In the genomic region with DNA sequence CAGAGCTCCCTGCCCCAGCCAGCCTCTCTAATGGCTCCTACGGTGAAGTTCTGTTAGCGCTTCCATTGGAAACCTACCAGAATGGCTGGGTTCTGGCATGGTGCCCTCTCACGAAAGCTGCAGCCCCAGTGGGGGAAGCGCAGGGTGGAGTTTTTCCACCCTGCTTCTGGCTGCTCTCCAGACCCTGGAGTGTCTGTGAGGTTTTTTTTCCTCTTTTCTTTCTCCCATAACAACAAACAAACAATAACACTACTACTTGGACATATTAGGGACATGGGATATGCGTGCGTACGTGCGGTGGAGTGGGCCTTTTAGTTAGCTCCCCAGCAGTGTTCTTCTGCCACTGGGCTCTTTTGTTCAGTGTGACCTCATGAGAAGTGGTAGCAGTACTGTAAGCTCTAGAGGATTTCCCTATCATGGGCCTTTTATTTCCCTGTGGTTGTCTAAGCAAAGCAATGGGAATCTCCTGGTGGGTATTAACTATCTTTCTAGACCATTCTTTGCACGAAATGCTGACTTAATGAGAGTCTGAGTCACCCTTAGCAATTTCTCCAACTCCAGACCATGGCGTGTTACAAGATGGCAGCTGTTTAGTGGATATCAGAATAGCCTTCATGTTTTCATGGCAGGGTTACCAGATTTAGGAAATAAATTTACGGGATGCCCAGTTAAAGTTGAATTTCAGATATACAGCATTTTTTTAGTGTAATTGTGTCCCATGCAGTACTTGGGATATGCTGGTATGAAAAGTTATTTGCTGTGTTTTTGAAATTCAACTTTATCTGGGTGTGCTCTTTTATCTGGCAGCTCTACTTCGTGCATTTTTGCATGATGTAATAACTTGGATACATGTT, we compare ENCODE assay signal across 7 cellular contexts.
A peak's percentile ranks its signal among the peaks of the same experiment; 100 is the strongest.
DNase-seq lines count a peak whose midpoint lies in the region; ATAC-seq and TF ChIP-seq lines count a peak whose summit lies in the region.

No MANE protein-coding gene starts in this region.

- peak; percentile 47 for ATAC-seq in body of pancreas
- ATAC-seq in left lobe of liver: peak; percentile 48
- peak; percentile 82 to 92 for ATAC-seq in upper lobe of left lung (ENCODE audit: low FRiP score in 2 of 2)
- no peak for ATAC-seq in GM18498 (IDR thresholded peaks at IDR 0.05; ENCODE audit: unreplicated experiment)

- H3K4me3 Mint-ChIP-seq in activated CD4-positive, alpha-beta memory T cell treated with anti-CD3 and anti-CD28 coated beads, Interleukin-2, amount 10 ng/mL, durations not matched to agents 7 days and 5 days: no peak overlapping the region

- H3K27me3 ChIP-seq in body of pancreas (no peaks in the 10 kb centered on the region), upper lobe of left lung (no peaks in the 10 kb centered on the region), HAP-1 (ENCODE audit: low read depth) (no peaks in the 10 kb centered on the region)

- H3K36me3 ChIP-seq in body of pancreas (replicated peaks in 1 of 2; ENCODE audit: insufficient read depth in 1 of 2, low read depth in 2 of 2) (no peaks in the 10 kb centered on the region), upper lobe of left lung (peaks cover 0 to 2% (median 0%) of the 10 kb centered on the region in 4 donors), HAP-1 (replicated peaks) (no peaks in the 10 kb centered on the region)

- H3K9me3 ChIP-seq in body of pancreas (no peaks in the 10 kb centered on the region), upper lobe of left lung (no peaks in the 10 kb centered on the region), HAP-1 (no peaks in the 10 kb centered on the region; the same call in none of the 2 replicates)

- H3K27ac ChIP-seq in body of pancreas: peak overlapping the region in 3 of 4 donors; percentile 22 to 67 (median 49)
- H3K27ac ChIP-seq in upper lobe of left lung: peak overlapping the region; percentile 49 to 75 (median 68)

- H3K36me3 Mint-ChIP-seq in activated CD4-positive, alpha-beta memory T cell treated with anti-CD3 and anti-CD28 coated beads, Interleukin-2, amount 10 ng/mL, durations not matched to agents 7 days and 5 days (ENCODE audit: low read depth): peaks cover 30% of the 10 kb centered on the region

- POLR2A ChIA-PET in activated CD4-positive, alpha-beta memory T cell treated with anti-CD3 and anti-CD28 coated beads, Interleukin-2, amount 10 ng/mL, durations not matched to agents 7 days and 5 days (lab: Charles Lee): no interaction called here

- no peak overlapping the region for H3K4me3 ChIP-seq in body of pancreas
- H3K4me3 ChIP-seq in upper lobe of left lung: no peak overlapping the region
- no peak overlapping the region for H3K4me3 ChIP-seq in HAP-1

- no peak overlapping the region for H3K27ac Mint-ChIP-seq in activated CD4-positive, alpha-beta memory T cell treated with anti-CD3 and anti-CD28 coated beads, Interleukin-2, amount 10 ng/mL, durations not matched to agents 7 days and 5 days

- DNase-seq in NCI-H1105 treated with DMSO at 0.1 percent for 48 hours (lab: John Stamatoyannopoulos, UW) (peak; percentile 97), body of pancreas (peak; percentile 58 to 71 (median 68)), left lobe of liver (ENCODE audit: low spot score) (peak; percentile 77), upper lobe of left lung (peak in 1 of 2 donors; percentile 47), HAP-1 (ENCODE audit: low spot score in 2 of 2) (no peak)
- DNase-seq in activated CD4-positive, alpha-beta memory T cell treated with anti-CD3 and anti-CD28 coated beads, Interleukin-2, amount 10 ng/mL, durations not matched to agents 7 days and 5 days: no peak

- CTCF ChIA-PET in activated CD4-positive, alpha-beta memory T cell treated with anti-CD3 and anti-CD28 coated beads, Interleukin-2, amount 10 ng/mL, durations not matched to agents 7 days and 5 days (lab: Charles Lee): interaction anchor here (1.4 kb wide), 1 partner anchor 131 kb away, joined by 3 read pairs; no protein-coding TSS in a partner anchor

- TF ChIP-seq EP300 in upper lobe of left lung (IDR thresholded peaks at IDR 0.05): peak in 1 of 4 donors; percentile 7

- no peaks in the 10 kb centered on the region for H3K4me1 Mint-ChIP-seq in activated CD4-positive, alpha-beta memory T cell treated with anti-CD3 and anti-CD28 coated beads, Interleukin-2, amount 10 ng/mL, durations not matched to agents 7 days and 5 days

- in situ Hi-C loops in HAP-1 (cut with MboI; ENCODE audit: low sequenced_read_pairs): no loop called here

- 53 to 58% methylated on average over 12 of the region's 12 CpGs for WGBS in body of pancreas, 2 donors
- WGBS in upper lobe of left lung, 2 donors: 37 to 40% methylated on average over 12 of the region's 12 CpGs

- TF ChIP-seq POLR2A in body of pancreas (IDR thresholded peaks at IDR 0.05) (no peak), upper lobe of left lung (IDR thresholded peaks at IDR 0.05) (no peak)

- intact Hi-C loops in body of pancreas (cut with DNase I): no loop called here

- no peak for TF ChIP-seq CTCF in body of pancreas (IDR thresholded peaks at IDR 0.05)
- TF ChIP-seq CTCF in upper lobe of left lung (IDR thresholded peaks at IDR 0.05): no peak

- H3K9me3 Mint-ChIP-seq in activated CD4-positive, alpha-beta memory T cell treated with anti-CD3 and anti-CD28 coated beads, Interleukin-2, amount 10 ng/mL, durations not matched to agents 7 days and 5 days: peaks cover 21% of the 10 kb centered on the region

- no peaks in the 10 kb centered on the region for H3K27me3 Mint-ChIP-seq in activated CD4-positive, alpha-beta memory T cell treated with anti-CD3 and anti-CD28 coated beads, Interleukin-2, amount 10 ng/mL, durations not matched to agents 7 days and 5 days

- H3K4me1 ChIP-seq in body of pancreas: peaks cover 57% of the 10 kb centered on the region
- H3K4me1 ChIP-seq in upper lobe of left lung: peaks cover 31 to 52% (median 42%) of the 10 kb centered on the region in 4 donors
- H3K4me1 ChIP-seq in HAP-1: no peaks in the 10 kb centered on the region

Comparison
In these comparisons a context has a peak if more than half of its experiments do, and no peak if none do; other contexts are left out.
1. DNase-seq: peak in NCI-H1105 treated with DMSO at 0.1 percent for 48 hours (single experiment), body of pancreas (4 of 4) and left lobe of liver (single experiment); none in HAP-1 (0 of 2) and activated CD4-positive, alpha-beta memory T cell treated with anti-CD3 and anti-CD28 coated beads, Interleukin-2, amount 10 ng/mL, durations not matched to agents 7 days and 5 days (single experiment).